27 cellular contexts compared by ENCODE assay signal in the genomic region with DNA sequence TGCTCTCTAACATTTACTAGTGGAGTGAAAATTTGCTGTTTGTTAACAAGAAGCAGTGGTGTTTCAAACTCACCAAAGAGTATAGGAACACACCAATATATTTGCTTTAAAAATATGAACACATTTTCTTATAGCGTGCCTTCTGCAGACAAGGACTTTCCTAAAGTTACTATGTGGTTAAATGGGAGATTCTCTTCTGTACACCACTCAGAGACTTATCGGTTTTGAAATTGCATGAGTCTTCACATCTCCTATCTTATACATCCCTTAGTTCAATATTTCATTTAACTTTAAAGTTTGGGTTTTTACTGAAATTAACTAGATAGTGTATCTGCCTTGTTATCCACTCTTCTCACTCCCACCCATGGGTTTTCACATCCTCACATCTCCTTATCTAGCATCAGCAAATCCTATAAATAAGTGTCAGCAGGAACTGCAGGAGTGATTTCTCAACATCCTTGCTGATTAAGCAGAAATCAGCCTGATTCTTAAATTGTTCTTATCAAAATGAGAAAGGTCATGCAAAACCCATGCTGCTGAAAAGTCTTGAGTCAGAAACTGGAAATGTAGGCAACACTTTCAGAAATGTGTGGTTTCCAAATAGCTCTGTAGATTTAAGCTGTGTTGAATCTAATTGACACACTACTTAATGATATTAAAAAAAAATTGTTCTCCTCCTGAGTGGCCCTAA.
DNase-seq lines count a peak whose midpoint lies in the region; ATAC-seq and TF ChIP-seq lines count a peak whose summit lies in the region.
"Had no signal": no experiment of that assay in that cellular context is flagged by ENCODE, and none has a peak within 500 bp of the region (broad histone marks: within the 10 kb centered on the region; RNA-seq: fewer than 3 reads in every experiment).

No MANE protein-coding gene starts in this region.

- peak overlapping the region; percentile 18 for H3K27ac Mint-ChIP-seq in endodermal cell
- H3K27ac Mint-ChIP-seq: activated B cell treated with CpG ODN at 0.5 μM for 24 hours; activated CD4-positive, alpha-beta memory T cell treated with anti-CD3 and anti-CD28 coated beads for 36 hours; activated naive CD8-positive, alpha-beta T cell treated with anti-CD3 and anti-CD28 coated beads for 36 hours; activated T-helper 2 cell treated with anti-CD3 and anti-CD28 coated beads, Interferon-gamma antibody, Interleukin-2, Interleukin-4, amounts not matched to agents 10 μg/mL and 5 μg/mL and 100 μg/mL, durations not matched to agents 14 hours and 24 hours and 36 hours; IgD-negative memory B cell; immature natural killer cell; naive thymus-derived CD4-positive, alpha-beta T cell; stimulated activated naive CD8-positive, alpha-beta T cell treated with anti-CD3 and anti-CD28 coated beads, Interleukin-15, Interleukin-2, amounts not matched to agents 100 ng/mL and 50 ng/mL, for 24 hours had no signal

- H3K9me3 ChIP-seq in SK-N-MC (ENCODE audit: low read depth, low read length), result no peaks in the 10 kb centered on the region
- H3K9me3 ChIP-seq in endodermal cell (ENCODE audit: control insufficient read depth, low read length), result no peaks in the 10 kb centered on the region
- H3K9me3 ChIP-seq: body of pancreas, MG63, pancreas, sigmoid colon, SK-N-SH, tibial nerve had no signal

- H3K4me3 ChIP-seq in SK-N-MC, result no peak overlapping the region
- peak overlapping the region; percentile 6 for H3K4me3 ChIP-seq in endodermal cell (ENCODE audit: low read length)
- H3K4me3 ChIP-seq: body of pancreas, MG63, pancreas, sigmoid colon, tibial nerve had no signal

- peaks cover 20% of the 10 kb centered on the region for H3K4me1 Mint-ChIP-seq in endodermal cell
- H3K4me1 Mint-ChIP-seq: activated B cell treated with CpG ODN at 0.5 μM for 24 hours; activated naive CD8-positive, alpha-beta T cell treated with anti-CD3 and anti-CD28 coated beads for 36 hours; IgD-negative memory B cell; immature natural killer cell; naive thymus-derived CD4-positive, alpha-beta T cell had no signal

- TF ChIP-seq CTCF in endodermal cell (conservative IDR thresholded peaks at IDR 0.05), result no peak
- no peak for TF ChIP-seq CTCF in omental fat pad (IDR thresholded peaks at IDR 0.05)

- peak; percentile 84 for ATAC-seq in omental fat pad (ENCODE audit: low FRiP score)
- ATAC-seq in HG03097 (IDR thresholded peaks at IDR 0.05; ENCODE audit: low FRiP score, unreplicated experiment), result no peak
- ATAC-seq: body of pancreas; left lobe of liver; naive thymus-derived CD4-positive, alpha-beta T cell; pancreas had no signal

- no peak overlapping the region for H3K9ac ChIP-seq in SK-N-MC (ENCODE audit: insufficient read length)
- H3K9ac ChIP-seq in endodermal cell (ENCODE audit: extremely low read depth, low read length, poor library complexity, severe bottlenecking), result no peak overlapping the region
- H3K9ac ChIP-seq: SK-N-SH had no signal

- no peaks in the 10 kb centered on the region for H3K27me3 ChIP-seq in endodermal cell (ENCODE audit: control insufficient read depth, insufficient read depth, low read length, poor library complexity, severe bottlenecking)
- H3K27me3 ChIP-seq: body of pancreas, MG63, pancreas, sigmoid colon, tibial nerve had no signal

- peak overlapping the region; percentile 9 for H3K4me3 Mint-ChIP-seq in endodermal cell
- H3K4me3 Mint-ChIP-seq: activated B cell treated with CpG ODN at 0.5 μM for 24 hours; activated CD4-positive, alpha-beta memory T cell treated with anti-CD3 and anti-CD28 coated beads for 36 hours; activated naive CD8-positive, alpha-beta T cell treated with anti-CD3 and anti-CD28 coated beads for 36 hours; IgD-negative memory B cell; immature natural killer cell; naive thymus-derived CD4-positive, alpha-beta T cell; stimulated activated naive CD8-positive, alpha-beta T cell treated with anti-CD3 and anti-CD28 coated beads, Interleukin-15, Interleukin-2, amounts not matched to agents 100 ng/mL and 50 ng/mL, for 24 hours had no signal

- DNase-seq in KBM-7 (peak; percentile 4), SK-N-MC (ENCODE audit: low read depth, low spot score) (peak; percentile 61), endodermal cell (no peak), omental fat pad (ENCODE audit: low spot score) (no peak), cerebellum (ENCODE audit: low spot score) (no peak), globus pallidus (ENCODE audit: low spot score) (no peak), MV-4-11 (lab: John Stamatoyannopoulos, UW) (no peak)
- DNase-seq: activated B cell treated with CpG ODN at 0.5 μM for 24 hours; activated CD4-positive, alpha-beta memory T cell treated with anti-CD3 and anti-CD28 coated beads for 36 hours; activated naive CD8-positive, alpha-beta T cell treated with anti-CD3 and anti-CD28 coated beads for 36 hours; body of pancreas; effector CD4-positive, alpha-beta T cell; hippocampal formation; immature natural killer cell; MG63; naive thymus-derived CD4-positive, alpha-beta T cell; NCI-H2171; NCI-H526; pancreas; sigmoid colon; SK-N-SH had no signal

- H3K27ac ChIP-seq in SK-N-MC (peak overlapping the region; percentile 49; the same call in 1 of the 2 replicates), endodermal cell (ENCODE audit: low read depth, low read length) (no peak overlapping the region)
- H3K27ac ChIP-seq: body of pancreas, pancreas, sigmoid colon, tibial nerve had no signal

- no peaks in the 10 kb centered on the region for H3K9me3 Mint-ChIP-seq in endodermal cell
- H3K9me3 Mint-ChIP-seq: activated B cell treated with CpG ODN at 0.5 μM for 24 hours; activated CD4-positive, alpha-beta memory T cell treated with anti-CD3 and anti-CD28 coated beads for 36 hours; activated naive CD8-positive, alpha-beta T cell treated with anti-CD3 and anti-CD28 coated beads for 36 hours; activated T-helper 2 cell treated with anti-CD3 and anti-CD28 coated beads, Interferon-gamma antibody, Interleukin-2, Interleukin-4, amounts not matched to agents 10 μg/mL and 5 μg/mL and 100 μg/mL, durations not matched to agents 14 hours and 24 hours and 36 hours; IgD-negative memory B cell; immature natural killer cell; naive thymus-derived CD4-positive, alpha-beta T cell; stimulated activated naive CD8-positive, alpha-beta T cell treated with anti-CD3 and anti-CD28 coated beads, Interleukin-15, Interleukin-2, amounts not matched to agents 100 ng/mL and 50 ng/mL, for 24 hours had no signal

- H3K36me3 Mint-ChIP-seq in endodermal cell (ENCODE audit: low read depth), result no peaks in the 10 kb centered on the region
- H3K36me3 Mint-ChIP-seq: activated CD4-positive, alpha-beta memory T cell treated with anti-CD3 and anti-CD28 coated beads for 36 hours; activated naive CD8-positive, alpha-beta T cell treated with anti-CD3 and anti-CD28 coated beads for 36 hours; immature natural killer cell; naive thymus-derived CD4-positive, alpha-beta T cell had no signal

- H3K27me3 Mint-ChIP-seq in endodermal cell (ENCODE audit: insufficient read depth), result no peaks in the 10 kb centered on the region
- H3K27me3 Mint-ChIP-seq: activated B cell treated with CpG ODN at 0.5 μM for 24 hours; activated CD4-positive, alpha-beta memory T cell treated with anti-CD3 and anti-CD28 coated beads for 36 hours; IgD-negative memory B cell had no signal

- H3K4me1 ChIP-seq in endodermal cell (ENCODE audit: control insufficient read depth, insufficient read depth, low read length), result peaks cover 3% of the 10 kb centered on the region
- H3K4me1 ChIP-seq: body of pancreas, pancreas, sigmoid colon, tibial nerve had no signal

- in situ Hi-C loops in KBM-7 (cut with MboI; ENCODE audit: low pct_unique_long_range_greater_than_20kb, low sequenced_read_pairs), result no loop called here

- H3K36me3 ChIP-seq in SK-N-MC (ENCODE audit: insufficient read depth, low read length) (no peaks in the 10 kb centered on the region), endodermal cell (ENCODE audit: control insufficient read depth, insufficient read depth, low read length) (no peaks in the 10 kb centered on the region)
- H3K36me3 ChIP-seq: MG63, pancreas, sigmoid colon, tibial nerve had no signal

- 50% methylated on average over 1 of the region's 2 CpGs; no CpG with 5 or more reads in 1 of the 2 experiments for WGBS in endodermal cell (ENCODE audit: insufficient coverage in 1 of 2, insufficient read length in 1 of 2), 2 experiments

Comparison
In these comparisons a context has a peak if more than half of its experiments do, and no peak if none do; other contexts are left out.
1. DNase-seq: peak in KBM-7 (single experiment) and SK-N-MC (single experiment); none in endodermal cell (single experiment), omental fat pad (single experiment), cerebellum (single experiment), globus pallidus (single experiment) and MV-4-11 (single experiment).